25 cellular contexts compared by ENCODE assay signal in genomic region chr20:6611911-6612614, GRCh38.
A peak's percentile ranks its signal among the peaks of the same experiment; 100 is the strongest.
DNase-seq lines count a peak whose midpoint lies in the region; ATAC-seq and TF ChIP-seq lines count a peak whose summit lies in the region.
"Had no signal": no experiment of that assay in that cellular context is flagged by ENCODE, and none has a peak within 500 bp of the region (broad histone marks: within the 10 kb centered on the region; RNA-seq: fewer than 3 reads in every experiment).

No MANE protein-coding gene starts in this region.

- H3K4me2 ChIP-seq in hepatocyte = no peak overlapping the region
- H3K4me2 ChIP-seq: BLaER1 had no signal

- H3K27me3 ChIP-seq in hepatocyte (no peaks in the 10 kb centered on the region), gastroesophageal sphincter (no peaks in the 10 kb centered on the region)
- H3K27me3 ChIP-seq: BLaER1, left lung, tibial nerve had no signal

- TF ChIP-seq EP300 in gastroesophageal sphincter (IDR thresholded peaks at IDR 0.05) = no peak

- H3K27me3 Mint-ChIP-seq in nephron progenitor cell (ENCODE audit: low read depth, poor library complexity) = no peaks in the 10 kb centered on the region

- TF ChIP-seq POLR2A in gastroesophageal sphincter (IDR thresholded peaks at IDR 0.05) = no peak

- H3K27ac ChIP-seq in hepatocyte = peak overlapping the region; percentile 76
- H3K27ac ChIP-seq in gastroesophageal sphincter = no peak overlapping the region
- H3K27ac ChIP-seq: BLaER1, left lung, tibial nerve, VCaP had no signal

- peak; percentile 34 for DNase-seq in HT-29 (ENCODE audit: low spot score)
- DNase-seq in NCI-H774 (lab: John Stamatoyannopoulos, UW) = peak; percentile 5
- no peak for DNase-seq in hepatocyte (ENCODE audit: low spot score)
- DNase-seq in nephron progenitor cell = no peak
- DNase-seq in NCI-H526 treated with DMSO at 0.1 percent for 48 hours (lab: John Stamatoyannopoulos, UW) = no peak
- DNase-seq: activated CD4-positive, alpha-beta T cell treated with anti-CD3 and anti-CD28 coated beads for 48 hours; amygdala; DMS153; H7; left lung; NCI-H1092; NCI-H1694; NCI-H2171; NCI-H524; nucleus accumbens; stimulated activated CD4-positive, alpha-beta T cell treated with anti-CD3 and anti-CD28 coated beads, Interleukin-15, amount 100 ng/mL, for 24 hours; SW 1271; T-helper 9 cell had no signal

- H3K4me3 Mint-ChIP-seq in nephron progenitor cell = no peak overlapping the region
- H3K4me3 Mint-ChIP-seq: stimulated activated effector memory CD8-positive, alpha-beta T cell treated with anti-CD3 and anti-CD28 coated beads, Interleukin-12 subunit alpha, Interleukin-12 subunit beta, amount 100 ng/mL, for 72 hours had no signal

- H3K79me2 ChIP-seq in hepatocyte = no peaks in the 10 kb centered on the region

- TF ChIP-seq CTCF in hepatocyte (IDR thresholded peaks at IDR 0.05; ENCODE audit: poor library complexity) = no peak
- TF ChIP-seq CTCF in nephron progenitor cell (IDR thresholded peaks at IDR 0.05) = no peak
- no peak for TF ChIP-seq CTCF in gastroesophageal sphincter (IDR thresholded peaks at IDR 0.05)

- H3K9me3 ChIP-seq in hepatocyte (ENCODE audit: low read depth) (no peaks in the 10 kb centered on the region), gastroesophageal sphincter (no peaks in the 10 kb centered on the region)
- H3K9me3 ChIP-seq: left lung, tibial nerve had no signal

- no peak overlapping the region for H2AFZ ChIP-seq in hepatocyte

- H3K36me3 Mint-ChIP-seq in nephron progenitor cell (ENCODE audit: low read depth) = no peaks in the 10 kb centered on the region
- H3K36me3 Mint-ChIP-seq: activated naive CD4-positive, alpha-beta T cell treated with anti-CD3 and anti-CD28 coated beads, Interleukin-2, amount 50 U/mL, for 72 hours; stimulated activated effector memory CD8-positive, alpha-beta T cell treated with anti-CD3 and anti-CD28 coated beads, Interleukin-12 subunit alpha, Interleukin-12 subunit beta, amount 100 ng/mL, for 72 hours had no signal

- H3K9me3 Mint-ChIP-seq in nephron progenitor cell = peaks cover 5% of the 10 kb centered on the region

- H3K4me1 ChIP-seq in hepatocyte (ENCODE audit: insufficient read depth) (no peaks in the 10 kb centered on the region), gastroesophageal sphincter (no peaks in the 10 kb centered on the region)
- H3K4me1 ChIP-seq: BLaER1, left lung, tibial nerve had no signal

- H4K20me1 ChIP-seq in hepatocyte (ENCODE audit: insufficient read depth, poor library complexity, severe bottlenecking) = no peaks in the 10 kb centered on the region
- H4K20me1 ChIP-seq: BLaER1 had no signal

- 96% methylated on average over 2 of the region's 2 CpGs for WGBS in hepatocyte (ENCODE audit: low lambda C conversion rate, missing lambda C conversion rate)
- WGBS in gastroesophageal sphincter (ENCODE audit: low coverage in 1 of 2), 2 donors = 90 to 100% methylated on average over 1 of the region's 2 CpGs

- H3K27ac Mint-ChIP-seq in nephron progenitor cell = peak overlapping the region; percentile 18
- H3K27ac Mint-ChIP-seq: activated naive CD4-positive, alpha-beta T cell treated with anti-CD3 and anti-CD28 coated beads, Interleukin-2, amount 50 U/mL, for 72 hours; stimulated activated effector memory CD8-positive, alpha-beta T cell treated with anti-CD3 and anti-CD28 coated beads, Interleukin-12 subunit alpha, Interleukin-12 subunit beta, amount 100 ng/mL, for 72 hours had no signal

- H3K36me3 ChIP-seq in hepatocyte (replicated peaks; ENCODE audit: insufficient read depth, low read depth) = no peaks in the 10 kb centered on the region
- H3K36me3 ChIP-seq in gastroesophageal sphincter = no peaks in the 10 kb centered on the region
- H3K36me3 ChIP-seq: BLaER1, left lung, tibial nerve had no signal

- peaks cover 5% of the 10 kb centered on the region for H3K4me1 Mint-ChIP-seq in nephron progenitor cell
- H3K4me1 Mint-ChIP-seq: stimulated activated effector memory CD8-positive, alpha-beta T cell treated with anti-CD3 and anti-CD28 coated beads, Interleukin-12 subunit alpha, Interleukin-12 subunit beta, amount 100 ng/mL, for 72 hours had no signal

- no peak for ATAC-seq in HG02870 (IDR thresholded peaks at IDR 0.05; ENCODE audit: unreplicated experiment)
- ATAC-seq in gastroesophageal sphincter = no peak
- ATAC-seq: activated naive CD4-positive, alpha-beta T cell treated with anti-CD3 and anti-CD28 coated beads, Interleukin-2, amount 50 U/mL, for 72 hours; left lung; stimulated activated effector memory CD8-positive, alpha-beta T cell treated with anti-CD3 and anti-CD28 coated beads, Interleukin-12 subunit alpha, Interleukin-12 subunit beta, amount 100 ng/mL, for 72 hours had no signal

- no peaks in the 10 kb centered on the region for H3K9me2 ChIP-seq in hepatocyte (replicated peaks; ENCODE audit: insufficient read depth)

- H3K4me3 ChIP-seq in hepatocyte (no peak overlapping the region), gastroesophageal sphincter (no peak overlapping the region)
- H3K4me3 ChIP-seq: BLaER1, left lung, tibial nerve had no signal

Comparison
In these comparisons a context has a peak if more than half of its experiments do, and no peak if none do; other contexts are left out.
1. DNase-seq: peak in HT-29 (single experiment) and NCI-H774 (single experiment); none in hepatocyte (single experiment), nephron progenitor cell (single experiment) and NCI-H526 treated with DMSO at 0.1 percent for 48 hours (single experiment).